Comparison of ENCODE assay signal across 13 cellular contexts in genomic region chr6:47360388-47360787, GRCh38. TPM values are rescaled to one million over a fixed set of nuclear protein-coding genes. Genes with fewer than 3 reads are reported as not detected.
DNase-seq lines count a peak whose midpoint lies in the region; ATAC-seq, FAIRE-seq and TF ChIP-seq lines count a peak whose summit lies in the region.
"Had no signal": no experiment of that assay in that cellular context is flagged by ENCODE, and none has a peak within 500 bp of the region (broad histone marks: within the 10 kb centered on the region; RNA-seq: fewer than 3 reads in every experiment).

No MANE protein-coding gene starts in this region.

- peak; percentile 58 for ATAC-seq in GM19397 (IDR thresholded peaks at IDR 0.05; ENCODE audit: unreplicated experiment)
- peak; percentile 38 for ATAC-seq in HG02938 (IDR thresholded peaks at IDR 0.05; ENCODE audit: unreplicated experiment)
- ATAC-seq in HG02588 (IDR thresholded peaks at IDR 0.05; ENCODE audit: unreplicated experiment) = no peak
- ATAC-seq in sciatic nerve = no peak
- ATAC-seq: GM23338 had no signal

- DNase-seq in DMS 273 (lab: John Stamatoyannopoulos, UW; ENCODE audit: unreplicated experiment) (peak; percentile 62), MV-4-11 (lab: John Stamatoyannopoulos, UW) (peak; percentile 88), sciatic nerve (ENCODE audit: low spot score) (no peak), H54 (ENCODE audit: insufficient read length, low spot score) (no peak)
- DNase-seq in stimulated activated CD8-positive, alpha-beta memory T cell treated with anti-CD3 and anti-CD28 coated beads, Interleukin-4, amount 100 ng/mL, for 48 hours = no peak
- DNase-seq: activated CD4-positive, alpha-beta T cell treated with anti-CD3 and anti-CD28 coated beads for 1 hour; activated effector memory CD4-positive, alpha-beta T cell treated with anti-CD3 and anti-CD28 coated beads, Interleukin-2, amount 50 U/mL, for 16 hours; esophagus squamous epithelium had no signal

- intact Hi-C loops in sciatic nerve (cut with DNase I) = no loop called here

- FAIRE-seq in H54 (lab: Jason Lieb, UNC) = no peak
- FAIRE-seq: G401.6 had no signal

- TF ChIP-seq POLR2A in H54 (IDR thresholded peaks at IDR 0.05; ENCODE audit: low read depth, low read length) = no peak

RNA-seq across cellular contexts. Expression of gene TNFRSF21, which starts 50.7 kb away (rescaled TPM):
- 6.3 TPM for total RNA-seq in sciatic nerve

Comparison
In these comparisons a context has a peak if more than half of its experiments do, and no peak if none do; other contexts are left out.
1. DNase-seq: peak in DMS 273 (single experiment) and MV-4-11 (single experiment); none in sciatic nerve (single experiment), stimulated activated CD8-positive, alpha-beta memory T cell treated with anti-CD3 and anti-CD28 coated beads, Interleukin-4, amount 100 ng/mL, for 48 hours (single experiment) and H54 (single experiment).
2. ATAC-seq: peak in GM19397 (single experiment) and HG02938 (single experiment); none in HG02588 (single experiment) and sciatic nerve (single experiment).